In the genomic region with DNA sequence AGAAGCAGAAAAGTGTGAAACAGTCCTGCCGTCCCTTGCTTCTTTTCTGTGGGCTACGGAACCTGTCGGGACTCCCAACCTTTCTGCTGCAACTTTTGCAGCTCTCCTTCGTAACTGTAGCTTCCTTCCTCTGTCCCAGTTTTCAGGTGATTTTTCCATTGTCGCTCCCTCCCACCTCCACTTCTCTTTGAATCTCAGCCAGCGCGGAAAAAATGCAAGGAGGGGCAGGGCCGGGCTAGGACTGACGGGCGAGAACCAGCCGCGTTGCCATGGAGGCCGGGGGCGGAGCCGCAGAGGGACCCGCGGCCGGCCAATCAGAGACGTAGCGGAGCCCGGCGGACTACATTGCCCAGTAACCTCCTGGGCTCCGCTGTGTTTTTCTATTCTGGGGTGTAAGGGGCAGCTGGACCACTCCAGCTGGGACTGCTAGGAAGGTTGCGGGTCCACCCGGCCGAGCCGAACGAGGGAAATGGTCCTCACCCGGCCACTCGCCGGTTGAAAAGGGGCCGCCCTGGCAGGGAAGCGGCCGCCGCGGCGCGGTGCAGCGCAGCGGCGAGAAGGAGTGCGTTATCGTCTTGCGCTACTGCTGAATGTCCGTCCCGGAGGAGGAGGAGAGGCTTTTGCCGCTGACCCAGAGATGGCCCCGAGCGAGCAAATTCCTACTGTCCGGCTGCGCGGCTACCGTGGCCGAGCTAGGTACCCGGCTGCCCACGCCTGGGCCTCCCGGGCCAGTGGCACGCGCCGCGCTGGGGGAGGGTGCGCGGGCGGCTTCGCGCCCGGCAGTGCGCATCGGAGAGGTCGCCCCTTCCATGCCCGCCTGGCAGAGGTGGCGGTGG, we compare ENCODE assay signal across 8 cellular contexts. TPM values are rescaled to one million over a fixed set of nuclear protein-coding genes. Genes with fewer than 3 reads are reported as not detected.
A peak's percentile ranks its signal among the peaks of the same experiment; 100 is the strongest.
DNase-seq lines count a peak whose midpoint lies in the region; ATAC-seq and TF ChIP-seq lines count a peak whose summit lies in the region.

A gene with protein sequence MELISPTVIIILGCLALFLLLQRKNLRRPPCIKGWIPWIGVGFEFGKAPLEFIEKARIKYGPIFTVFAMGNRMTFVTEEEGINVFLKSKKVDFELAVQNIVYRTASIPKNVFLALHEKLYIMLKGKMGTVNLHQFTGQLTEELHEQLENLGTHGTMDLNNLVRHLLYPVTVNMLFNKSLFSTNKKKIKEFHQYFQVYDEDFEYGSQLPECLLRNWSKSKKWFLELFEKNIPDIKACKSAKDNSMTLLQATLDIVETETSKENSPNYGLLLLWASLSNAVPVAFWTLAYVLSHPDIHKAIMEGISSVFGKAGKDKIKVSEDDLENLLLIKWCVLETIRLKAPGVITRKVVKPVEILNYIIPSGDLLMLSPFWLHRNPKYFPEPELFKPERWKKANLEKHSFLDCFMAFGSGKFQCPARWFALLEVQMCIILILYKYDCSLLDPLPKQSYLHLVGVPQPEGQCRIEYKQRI (minus strand): TSS at position 216 of the 836 bp plus-strand sequence. CDS start 236 bp downstream, outside the sequence.
A gene with protein sequence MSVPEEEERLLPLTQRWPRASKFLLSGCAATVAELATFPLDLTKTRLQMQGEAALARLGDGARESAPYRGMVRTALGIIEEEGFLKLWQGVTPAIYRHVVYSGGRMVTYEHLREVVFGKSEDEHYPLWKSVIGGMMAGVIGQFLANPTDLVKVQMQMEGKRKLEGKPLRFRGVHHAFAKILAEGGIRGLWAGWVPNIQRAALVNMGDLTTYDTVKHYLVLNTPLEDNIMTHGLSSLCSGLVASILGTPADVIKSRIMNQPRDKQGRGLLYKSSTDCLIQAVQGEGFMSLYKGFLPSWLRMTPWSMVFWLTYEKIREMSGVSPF (plus strand): TSS at position 373 of the 836 bp plus-strand sequence. CDS start 218 bp downstream, at position 591.

- peak within 1 kb of the TSS; percentile 81 for H3K4me3 Mint-ChIP-seq in activated CD4-positive, alpha-beta T cell treated with anti-CD3 and anti-CD28 coated beads, Interleukin-2, amount 10 ng/mL, durations not matched to agents 7 days and 5 days

- H3K27ac ChIP-seq in AG04450 (ENCODE audit: low read depth, low read length) (no peak within 1 kb of the TSS), coronary artery (peak within 1 kb of the TSS; percentile 86 to 87), layer of hippocampus (ENCODE audit: low read depth, low read length) (peak within 1 kb of the TSS; percentile 88)

- peak within 1 kb of the TSS; percentile 33 for H3K27ac Mint-ChIP-seq in activated CD4-positive, alpha-beta T cell treated with anti-CD3 and anti-CD28 coated beads, Interleukin-2, amount 10 ng/mL, durations not matched to agents 7 days and 5 days

- POLR2A ChIA-PET in AG04450 (lab: Yijun Ruan, JAX), result no interaction called here
- POLR2A ChIA-PET in activated CD4-positive, alpha-beta T cell treated with anti-CD3 and anti-CD28 coated beads, Interleukin-2, amount 10 ng/mL, durations not matched to agents 7 days and 5 days (lab: Charles Lee), result no interaction called here

- peaks cover 13% of the 10 kb centered on the region for H3K4me1 Mint-ChIP-seq in activated CD4-positive, alpha-beta T cell treated with anti-CD3 and anti-CD28 coated beads, Interleukin-2, amount 10 ng/mL, durations not matched to agents 7 days and 5 days

- H3K9me3 Mint-ChIP-seq in activated CD4-positive, alpha-beta T cell treated with anti-CD3 and anti-CD28 coated beads, Interleukin-2, amount 10 ng/mL, durations not matched to agents 7 days and 5 days, result no peaks in the 10 kb centered on the region

- peak; percentile 100 for ATAC-seq in GM19035 (IDR thresholded peaks at IDR 0.05; ENCODE audit: unreplicated experiment)
- peak; percentile 99 for ATAC-seq in HG03378 (IDR thresholded peaks at IDR 0.05; ENCODE audit: unreplicated experiment)

- TF ChIP-seq CTCF in AG04450 (IDR thresholded peaks at IDR 0.05; ENCODE audit: low read depth, low read length), result no peak
- no peak for TF ChIP-seq CTCF in coronary artery (IDR thresholded peaks at IDR 0.05)

- peaks cover 12% of the 10 kb centered on the region for H3K27me3 ChIP-seq in AG04450 (ENCODE audit: control insufficient read depth, insufficient read depth, low read length)
- no peaks in the 10 kb centered on the region for H3K27me3 ChIP-seq in layer of hippocampus (ENCODE audit: control insufficient read depth, insufficient read depth, low read length)

- H3K9me3 ChIP-seq in AG04450 (ENCODE audit: control insufficient read depth, insufficient read depth, low read length), result no peaks in the 10 kb centered on the region

- CTCF ChIA-PET in AG04450 (lab: Charles Lee), result no interaction called here
- CTCF ChIA-PET in activated CD4-positive, alpha-beta T cell treated with anti-CD3 and anti-CD28 coated beads, Interleukin-2, amount 10 ng/mL, durations not matched to agents 7 days and 5 days (lab: Charles Lee), result no interaction called here

- H3K36me3 Mint-ChIP-seq in activated CD4-positive, alpha-beta T cell treated with anti-CD3 and anti-CD28 coated beads, Interleukin-2, amount 10 ng/mL, durations not matched to agents 7 days and 5 days (ENCODE audit: low read depth), result no peaks in the 10 kb centered on the region

- peaks cover 49% of the 10 kb centered on the region for H3K27me3 Mint-ChIP-seq in activated CD4-positive, alpha-beta T cell treated with anti-CD3 and anti-CD28 coated beads, Interleukin-2, amount 10 ng/mL, durations not matched to agents 7 days and 5 days

- H3K4me3 ChIP-seq in AG04450 (ENCODE audit: low read depth, low read length) (peak within 1 kb of the TSS; percentile 70), coronary artery (peak within 1 kb of the TSS; percentile 87)

- DNase-seq in AG04450 (ENCODE audit: low read depth, low spot score), result peak; percentile 27
- DNase-seq in NCI-H510A (lab: John Stamatoyannopoulos, UW), result peak; percentile 93
- peak; percentile 85 for DNase-seq in activated CD4-positive, alpha-beta T cell treated with anti-CD3 and anti-CD28 coated beads, Interleukin-2, amount 10 ng/mL, durations not matched to agents 7 days and 5 days
- DNase-seq in coronary artery (ENCODE audit: low spot score), result peak; percentile 91
- DNase-seq in stimulated activated CD4-positive, alpha-beta T cell treated with anti-CD3 and anti-CD28 coated beads, Interleukin-1b, Interleukin-23, amount 100 ng/mL, for 1 hour (ENCODE audit: low read depth in 2 of 2), result peak; percentile 29 to 67

RNA-seq across cellular contexts. Expression of the first gene that starts in this region (rescaled TPM):
- polyA plus RNA-seq in AG04450 (2011; rRNA removed), result not detected in 2 replicates
- polyA minus RNA-seq in AG04450 (2011; rRNA and poly(A)+ RNA removed), result not detected in 2 replicates
- not detected for total RNA-seq in activated CD4-positive, alpha-beta T cell treated with anti-CD3 and anti-CD28 coated beads, Interleukin-2, amount 10 ng/mL, durations not matched to agents 7 days and 5 days

RNA-seq across cellular contexts. Expression of the second gene that starts in this region (rescaled TPM):
- 0.25 and 0.53 TPM in 2 replicates for polyA plus RNA-seq in AG04450 (2011; rRNA removed)
- polyA minus RNA-seq in AG04450 (2011; rRNA and poly(A)+ RNA removed), result 1.0 TPM in 1 of 2 replicates, not detected in the other
- total RNA-seq in activated CD4-positive, alpha-beta T cell treated with anti-CD3 and anti-CD28 coated beads, Interleukin-2, amount 10 ng/mL, durations not matched to agents 7 days and 5 days, result not detected

Comparison
In these comparisons a context has a peak if more than half of its experiments do, and no peak if none do; other contexts are left out.
1. Peak in DNase-seq in activated CD4-positive, alpha-beta T cell treated with anti-CD3 and anti-CD28 coated beads, Interleukin-2, amount 10 ng/mL, durations not matched to agents 7 days and 5 days; RNA of the genes that start here not detected or under 1 TPM.
2. DNase-seq: peak in every context shown above with its lines; median percentile 93 in NCI-H510A; 91 in coronary artery; 85 in activated CD4-positive, alpha-beta T cell treated with anti-CD3 and anti-CD28 coated beads, Interleukin-2, amount 10 ng/mL, durations not matched to agents 7 days and 5 days; 48 in stimulated activated CD4-positive, alpha-beta T cell treated with anti-CD3 and anti-CD28 coated beads, Interleukin-1b, Interleukin-23, amount 100 ng/mL, for 1 hour; 27 in AG04450.